Comparison of ENCODE assay signal across 9 cellular contexts in the genomic region with DNA sequence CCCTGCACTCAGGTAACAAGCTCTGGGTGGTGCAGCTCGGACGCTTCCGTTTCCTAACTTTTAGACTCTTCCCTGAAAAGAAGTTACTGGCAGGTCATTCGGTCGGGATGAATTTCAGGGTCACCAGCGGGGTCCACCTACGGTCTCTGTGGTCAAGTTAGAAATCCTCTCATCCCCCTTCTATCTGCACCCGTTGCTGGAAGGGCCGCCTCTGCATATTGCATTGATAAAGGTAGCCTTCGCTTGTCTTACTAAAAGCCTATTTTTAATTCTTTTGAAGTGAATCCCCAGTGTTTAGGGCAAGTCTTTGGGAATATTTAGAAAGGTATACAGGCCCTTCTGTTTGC. TPM values are rescaled to one million over a fixed set of nuclear protein-coding genes. Genes with fewer than 3 reads are reported as not detected.
DNase-seq lines count a peak whose midpoint lies in the region; ATAC-seq, FAIRE-seq and TF ChIP-seq lines count a peak whose summit lies in the region.
"Had no signal": no experiment of that assay in that cellular context is flagged by ENCODE, and none has a peak within 500 bp of the region (broad histone marks: within the 10 kb centered on the region; RNA-seq: fewer than 3 reads in every experiment).

No MANE protein-coding gene starts in this region.

- no peak overlapping the region for H2AFZ ChIP-seq in H1 (ENCODE audit: low read length)

- H2BK5ac ChIP-seq in H1 (ENCODE audit: low read depth, low read length) = no peak overlapping the region

- no peak overlapping the region for H3K18ac ChIP-seq in H1 (ENCODE audit: extremely low read depth, low read length)

- POLR2A ChIA-PET in H1 (lab: Charles Lee; ENCODE audit: partially characterized antibody) = interaction anchor here (0.8 to 1.3 kb wide), 3 partner anchors 18 to 57 kb away, joined by 4 read pairs; no protein-coding TSS in a partner anchor
- POLR2A ChIA-PET in HEK293T (lab: Yijun Ruan, JAX) = interaction anchor here (0.7 kb wide), 1 partner anchor 28 kb away, joined by 5 read pairs; no protein-coding TSS in a partner anchor

- TF ChIP-seq POLR2A in H1 (IDR thresholded peaks at IDR 0.05; ENCODE audit: control extremely low read depth in 1 of 2, low read depth in 2 of 2, low read length in 2 of 2) = no peak

- no peak overlapping the region for H2BK12ac ChIP-seq in H1 (ENCODE audit: low read depth, low read length)

- H2BK20ac ChIP-seq in H1 (ENCODE audit: low read length) = no peak overlapping the region

- 5% methylated on average over 10 of the region's 10 CpGs; no CpG with 5 or more reads in 1 of the 2 experiments for WGBS in H1 (ENCODE audit: extremely low coverage in 1 of 2, insufficient coverage in 1 of 2, insufficient read length in 1 of 2, insufficient replicate concordance in 2 of 2, low coverage in 1 of 2, low lambda C conversion rate in 2 of 2, missing lambda C conversion rate in 1 of 2), 2 experiments

- no peak for TF ChIP-seq EP300 in H1 (IDR thresholded peaks at IDR 0.05; ENCODE audit: borderline replicate concordance in 1 of 2, low read depth in 2 of 2, low read length in 2 of 2)

- no peak overlapping the region for H3K14ac ChIP-seq in H1 (ENCODE audit: insufficient read length)

- H2BK120ac ChIP-seq in H1 (replicated peaks; ENCODE audit: low read depth, low read length) = no peak overlapping the region

- H4K20me1 ChIP-seq in H1 (replicated peaks in 1 of 2; ENCODE audit: control insufficient read depth in 1 of 2, insufficient read depth in 2 of 2, low read length in 2 of 2) = peaks cover 2% of the 10 kb centered on the region in 2 experiments

- peak overlapping the region; percentile 79 to 95 (median 82) for H3K4me3 ChIP-seq in H1 (ENCODE audit: extremely low read depth in 1 of 4, insufficient read depth in 2 of 4, low read depth in 3 of 4, low read length in 4 of 4)
- peak overlapping the region; percentile 82 to 89 for H3K4me3 ChIP-seq in neutrophil (ENCODE audit: low read depth in 1 of 2, low read length in 1 of 2)

- no peak overlapping the region for H4K91ac ChIP-seq in H1 (replicated peaks; ENCODE audit: insufficient read length, low read length)

- ATAC-seq in HG02840 (IDR thresholded peaks at IDR 0.05; ENCODE audit: low FRiP score, unreplicated experiment) = no peak
- no peak for ATAC-seq in GM21717 (IDR thresholded peaks at IDR 0.05; ENCODE audit: unreplicated experiment)

- no peak for FAIRE-seq in H1 (lab: Jason Lieb, UNC)

- H2BK15ac ChIP-seq in H1 (ENCODE audit: low read length) = no peak overlapping the region

- H2AK5ac ChIP-seq in H1 (ENCODE audit: low read depth, low read length) = no peak overlapping the region

- peaks cover 11 to 26% of the 10 kb centered on the region in 2 experiments for H3K79me2 ChIP-seq in H1 (ENCODE audit: control insufficient read depth in 1 of 2, insufficient read depth in 2 of 2, low read length in 2 of 2)

- no peak overlapping the region for H3K4ac ChIP-seq in H1 (replicated peaks; ENCODE audit: insufficient read length, low read depth, low read length)

- H3K4me1 ChIP-seq in H1 (replicated peaks in 1 of 4; ENCODE audit: control insufficient read depth in 3 of 4, insufficient read depth in 4 of 4, low read length in 3 of 4) (peaks cover 0 to 6% (median 3%) of the 10 kb centered on the region in 4 experiments; a peak in 5 of 7 replicates), neutrophil (ENCODE audit: control insufficient read depth in 1 of 2, insufficient read depth in 1 of 2, low read depth in 1 of 2, low read length in 1 of 2) (peaks cover 32 to 39% of the 10 kb centered on the region in 2 experiments)

- H3K9me3 ChIP-seq in H1 (ENCODE audit: insufficient read depth in 2 of 2, low read depth in 1 of 2, low read length in 1 of 2) (no peaks in the 10 kb centered on the region), neutrophil (no peaks in the 10 kb centered on the region)

- peaks cover 3% of the 10 kb centered on the region; the same call in 1 of the 2 replicates for H3K23me2 ChIP-seq in H1 (ENCODE audit: low read depth, low read length)

- H3K27me3 ChIP-seq in H1 (replicated peaks in 1 of 4; ENCODE audit: control insufficient read depth in 3 of 4, extremely low read depth in 1 of 4, insufficient read depth in 3 of 4, low read length in 3 of 4) (no peaks in the 10 kb centered on the region), neutrophil (no peaks in the 10 kb centered on the region)

- H3K56ac ChIP-seq in H1 (replicated peaks; ENCODE audit: insufficient read length, low read depth, low read length) = no peak overlapping the region

- no peak for TF ChIP-seq RAD21 in H1 (IDR thresholded peaks at IDR 0.05 in 1 of 2, conservative IDR thresholded peaks at IDR 0.05 in 1 of 2; ENCODE audit: low read depth in 2 of 2, low read length in 2 of 2)

- peak overlapping the region; percentile 89 to 91 for H3K4me2 ChIP-seq in H1 (ENCODE audit: insufficient read depth in 1 of 2, low read depth in 2 of 2, low read length in 2 of 2)

- no peak overlapping the region for H4K5ac ChIP-seq in H1 (ENCODE audit: insufficient read length, low read depth, low read length)

- no peak overlapping the region for H3K23ac ChIP-seq in H1 (ENCODE audit: insufficient read length)

- DNase-seq in ELR (ENCODE audit: low read depth) (peak; percentile 16), NCI-H69 (lab: John Stamatoyannopoulos, UW) (peak; percentile 44), H1 (ENCODE audit: low read depth in 1 of 2, low spot score in 2 of 2) (no peak), NCI-H510A (lab: John Stamatoyannopoulos, UW) (no peak), HEK293T (ENCODE audit: extremely low spot score) (no peak)

- TF ChIP-seq CTCF in H1 (IDR thresholded peaks at IDR 0.05; ENCODE audit: control extremely low read depth in 1 of 3, insufficient read depth in 1 of 3, low read depth in 1 of 3, low read length in 3 of 3) = no peak
- no peak for TF ChIP-seq CTCF in neutrophil (IDR thresholded peaks at IDR 0.05)

- peaks cover 7 to 18% (median 10%) of the 10 kb centered on the region in 4 experiments; a peak in 5 of 8 replicates for H3K36me3 ChIP-seq in H1 (ENCODE audit: control insufficient read depth in 2 of 4, insufficient read depth in 4 of 4, low read length in 3 of 4)
- peaks cover 1% of the 10 kb centered on the region for H3K36me3 ChIP-seq in neutrophil

- H3K27ac ChIP-seq in H1 (ENCODE audit: low read depth, low read length) (peak overlapping the region; percentile 83; the same call in 1 of the 2 replicates), neutrophil (peak overlapping the region; percentile 79)

- CTCF ChIA-PET in H1 (lab: Charles Lee; ENCODE audit: partially characterized antibody) (no interaction called here), HEK293T (lab: Yijun Ruan, JAX) (no interaction called here)

- peak overlapping the region; percentile 34 to 96 (median 90); a peak in 6 of 7 replicates for H3K9ac ChIP-seq in H1 (replicated peaks in 1 of 4; ENCODE audit: extremely low read depth in 1 of 4, low read depth in 3 of 4, low read length in 3 of 4)

- H4K8ac ChIP-seq in H1 (ENCODE audit: extremely low read depth, insufficient read depth, low read length) = peak overlapping the region; percentile 85

- peaks cover 2% of the 10 kb centered on the region; the same call in 1 of the 2 replicates for H3K79me1 ChIP-seq in H1 (ENCODE audit: low read depth, low read length)

TF ChIP-seq in H1, 55 proteins besides CTCF, POLR2A, EP300 and RAD21 (continues in another document):
- TF ChIP-seq POLR2AphosphoS5 (IDR thresholded peaks at IDR 0.05; ENCODE audit: low read depth, low read length) = no peak
- TF ChIP-seq TAF7 (optimal IDR thresholded peaks at IDR 0.05; ENCODE audit: borderline replicate concordance, low read depth, low read length) = no peak

TF ChIP-seq in HEK293T, 16 proteins besides CTCF, POLR2A, EP300 and RAD21:
- TF ChIP-seq NFRKB (IDR thresholded peaks at IDR 0.05) = no peak
- TF ChIP-seq ZNF384 (IDR thresholded peaks at IDR 0.05) = no peak
- TF ChIP-seq ARNT (IDR thresholded peaks at IDR 0.05) = no peak
TF ChIP-seq in HEK293T: peak in this region for 0.

RNA-seq across cellular contexts. Expression of gene CRLS1, which starts 0.7 kb away (rescaled TPM):
- total RNA-seq in H1 (2021; fragmentation: NEBNext Ultra II Directional; extraction: Animal tissue kit (Norgen Biotek cat#: 25700)) = 42.6 and 50.2 TPM in 2 replicates
- polyA plus RNA-seq in H1 (2011; rRNA removed) = 39.8 and 95.8 TPM in 2 replicates
- 53.1 TPM for polyA plus RNA-seq in H1 (2011; cell fraction: cytosol; rRNA removed)
- polyA plus RNA-seq in H1 (2011; cell fraction: nucleus; rRNA removed) = 24.6 TPM
- polyA plus RNA-seq in H1 (2012, experiment 1 of 2) = 37.0 to 54.9 TPM (median 39.5 TPM) in 4 replicates
- 67.8 TPM for polyA plus RNA-seq in H1 (2012, experiment 2 of 2)
- polyA plus RNA-seq in H1 (2013, experiment 1 of 2) = 39.2 TPM
- polyA plus RNA-seq in H1 (2013, experiment 2 of 2) = 44.0 TPM
- 42.9 and 48.6 TPM in 2 replicates for polyA minus RNA-seq in H1 (2011; rRNA and poly(A)+ RNA removed)
- 16.0 TPM for polyA minus RNA-seq in H1 (2011; cell fraction: cytosol; rRNA and poly(A)+ RNA removed)
- polyA minus RNA-seq in H1 (2011; cell fraction: nucleus; rRNA and poly(A)+ RNA removed) = 18.3 TPM

RNA-seq across cellular contexts. Expression of gene LRRN4, which starts 47.3 kb away (rescaled TPM):
- 0.61 and 0.89 TPM in 2 replicates for total RNA-seq in H1 (2021; fragmentation: NEBNext Ultra II Directional; extraction: Animal tissue kit (Norgen Biotek cat#: 25700))
- 0.21 and 0.30 TPM in 2 replicates for polyA plus RNA-seq in H1 (2011; rRNA removed)
- 0.12 TPM for polyA plus RNA-seq in H1 (2011; cell fraction: cytosol; rRNA removed)
- 0.56 TPM for polyA plus RNA-seq in H1 (2011; cell fraction: nucleus; rRNA removed)
- polyA plus RNA-seq in H1 (2012, experiment 1 of 2) = 0.19 to 0.35 TPM (median 0.21 TPM) in 4 replicates
- 0.13 TPM for polyA plus RNA-seq in H1 (2012, experiment 2 of 2)
- 0.73 TPM for polyA plus RNA-seq in H1 (2013, experiment 1 of 2)
- 0.83 TPM for polyA plus RNA-seq in H1 (2013, experiment 2 of 2)
- 0.09 and 0.24 TPM in 2 replicates for polyA minus RNA-seq in H1 (2011; rRNA and poly(A)+ RNA removed)
- polyA minus RNA-seq in H1 (2011; cell fraction: cytosol; rRNA and poly(A)+ RNA removed) = not detected
- polyA minus RNA-seq in H1 (2011; cell fraction: nucleus; rRNA and poly(A)+ RNA removed) = 0.60 TPM
- total RNA-seq: LHCN-M2 had no signal

RNA-seq across cellular contexts. Expression of gene MCM8, which starts 56.1 kb away (rescaled TPM):
- total RNA-seq in H1 (2021; fragmentation: NEBNext Ultra II Directional; extraction: Animal tissue kit (Norgen Biotek cat#: 25700)) = 30.7 and 31.9 TPM in 2 replicates
- 5.0 and 7.1 TPM in 2 replicates for polyA plus RNA-seq in H1 (2011; rRNA removed)
- polyA plus RNA-seq in H1 (2011; cell fraction: cytosol; rRNA removed) = 12.5 TPM
- 6.5 TPM for polyA plus RNA-seq in H1 (2011; cell fraction: nucleus; rRNA removed)
- polyA plus RNA-seq in H1 (2012, experiment 1 of 2) = 14.0 to 27.9 TPM (median 18.0 TPM) in 4 replicates
- polyA plus RNA-seq in H1 (2012, experiment 2 of 2) = 1.2 TPM
- polyA plus RNA-seq in H1 (2013, experiment 1 of 2) = 18.7 TPM
- 17.4 TPM for polyA plus RNA-seq in H1 (2013, experiment 2 of 2)
- 15.7 and 23.3 TPM in 2 replicates for polyA minus RNA-seq in H1 (2011; rRNA and poly(A)+ RNA removed)
- 11.7 TPM for polyA minus RNA-seq in H1 (2011; cell fraction: cytosol; rRNA and poly(A)+ RNA removed)
- polyA minus RNA-seq in H1 (2011; cell fraction: nucleus; rRNA and poly(A)+ RNA removed) = 18.0 TPM

RNA-seq across cellular contexts. Expression of gene TRMT6, which starts 56.2 kb away (rescaled TPM):
- total RNA-seq in H1 (2021; fragmentation: NEBNext Ultra II Directional; extraction: Animal tissue kit (Norgen Biotek cat#: 25700)) = 21.2 and 23.3 TPM in 2 replicates
- polyA plus RNA-seq in H1 (2011; rRNA removed) = 5.0 and 6.9 TPM in 2 replicates
- polyA plus RNA-seq in H1 (2011; cell fraction: cytosol; rRNA removed) = 12.5 TPM
- polyA plus RNA-seq in H1 (2011; cell fraction: nucleus; rRNA removed) = 5.1 TPM
- 14.0 to 23.0 TPM (median 15.8 TPM) in 4 replicates for polyA plus RNA-seq in H1 (2012, experiment 1 of 2)
- polyA plus RNA-seq in H1 (2012, experiment 2 of 2) = 2.5 TPM
- polyA plus RNA-seq in H1 (2013, experiment 1 of 2) = 21.1 TPM
- polyA plus RNA-seq in H1 (2013, experiment 2 of 2) = 21.1 TPM
- 6.7 and 7.8 TPM in 2 replicates for polyA minus RNA-seq in H1 (2011; rRNA and poly(A)+ RNA removed)
- 7.5 TPM for polyA minus RNA-seq in H1 (2011; cell fraction: cytosol; rRNA and poly(A)+ RNA removed)
- polyA minus RNA-seq in H1 (2011; cell fraction: nucleus; rRNA and poly(A)+ RNA removed) = 7.7 TPM

Comparison
In these comparisons a context has a peak if more than half of its experiments do, and no peak if none do; other contexts are left out.
1. DNase-seq: peak in ELR (single experiment) and NCI-H69 (single experiment); none in H1 (0 of 2), NCI-H510A (single experiment) and HEK293T (single experiment).